Comparison of ENCODE assay signal across 21 cellular contexts in the genomic region with DNA sequence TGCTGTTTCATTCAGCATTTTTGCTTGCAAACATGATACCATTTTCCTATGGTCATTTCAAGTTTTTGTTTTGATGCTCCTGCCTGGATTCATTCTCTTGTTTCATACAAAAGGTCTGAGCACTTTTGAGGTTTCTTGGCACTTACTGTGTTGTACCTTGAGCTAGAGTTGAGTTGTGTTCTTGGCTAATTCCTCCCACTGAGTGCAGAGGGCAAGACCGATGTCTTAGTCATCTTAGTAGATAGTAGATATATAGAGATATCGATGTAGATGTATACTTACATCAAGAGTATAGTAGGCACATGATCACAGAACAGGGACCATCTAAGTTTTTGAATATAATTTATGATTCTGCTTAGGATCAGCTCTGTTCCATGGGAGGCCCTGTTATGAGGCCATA.
"Had no signal": no experiment of that assay in that cellular context is flagged by ENCODE, and none has a peak within 500 bp of the region (broad histone marks: within the 10 kb centered on the region; RNA-seq: fewer than 3 reads in every experiment).

No MANE protein-coding gene starts in this region.

- H3K36me3 ChIP-seq: heart right ventricle, neural progenitor cell, right lobe of liver, stomach, tibial nerve, upper lobe of left lung had no signal

- H3K27me3 ChIP-seq: dorsolateral prefrontal cortex, foreskin keratinocyte, heart right ventricle, neural progenitor cell, right lobe of liver, stomach, tibial nerve, upper lobe of left lung had no signal

- H2AFZ ChIP-seq: neural progenitor cell, parathyroid adenoma had no signal

- H3K4me2 ChIP-seq: neural progenitor cell, smooth muscle cell had no signal

- H3K9me3 ChIP-seq: heart right ventricle, right lobe of liver, stomach, tibial nerve, upper lobe of left lung had no signal

- H3K79me2 ChIP-seq: parathyroid adenoma had no signal

- DNase-seq: dorsolateral prefrontal cortex; effector CD4-positive, alpha-beta T cell; endodermal cell; glutamatergic neuron; hippocampal formation; naive thymus-derived CD4-positive, alpha-beta T cell; right lobe of liver; stimulated activated CD4-positive, alpha-beta T cell treated with anti-CD3 and anti-CD28 coated beads, Interleukin-12 subunit alpha, Interleukin-12 subunit beta, amount 100 ng/mL, for 4 hours; stimulated activated CD4-positive, alpha-beta T cell treated with anti-CD3 and anti-CD28 coated beads, Interleukin-1b, Interleukin-23, amount 100 ng/mL, for 48 hours; stimulated activated CD4-positive, alpha-beta T cell treated with anti-CD3 and anti-CD28 coated beads, Interleukin-4, amount 100 ng/mL, for 1 hour; stimulated activated naive CD4-positive, alpha-beta T cell treated with Interleukin-2 at 50 U/mL for 16 hours; stomach had no signal

- H3K4me1 ChIP-seq: foreskin keratinocyte, right lobe of liver had no signal

- H3K9ac ChIP-seq: neural progenitor cell, parathyroid adenoma had no signal

- H3K27ac ChIP-seq: epithelial cell of prostate, foreskin keratinocyte, neural progenitor cell, parathyroid adenoma, right lobe of liver, stomach, upper lobe of left lung had no signal

- H3K4me3 ChIP-seq: dorsolateral prefrontal cortex, heart right ventricle, lung, neural progenitor cell, right lobe of liver, smooth muscle cell, stomach, tibial nerve, upper lobe of left lung had no signal
